ENCODE assay signal across 7 cellular contexts in genomic region chr11:115170133-115170815, GRCh38.
DNase-seq lines count a peak whose midpoint lies in the region; TF ChIP-seq lines count a peak whose summit lies in the region.

No MANE protein-coding gene starts in this region.

- H3K27ac ChIP-seq in skeletal muscle tissue (ENCODE audit: low read depth, low read length): peak overlapping the region; percentile 97

- no peak overlapping the region for H3K9ac ChIP-seq in skeletal muscle tissue (ENCODE audit: low read depth in 1 of 3, low read length in 3 of 3)

- peaks cover 19 to 34% (median 29%) of the 10 kb centered on the region in 3 donors for H3K4me1 ChIP-seq in skeletal muscle tissue (ENCODE audit: control insufficient read depth in 3 of 3, insufficient read depth in 3 of 3, low read length in 3 of 3)

- in situ Hi-C loops in GM13976 (cut with MboI; ENCODE audit: low sequenced_read_pairs, unreplicated experiment): no loop called here

- H3K36me3 ChIP-seq in skeletal muscle tissue (ENCODE audit: control insufficient read depth in 3 of 3, insufficient read depth in 3 of 3, low read length in 3 of 3) (no peaks in the 10 kb centered on the region), MG63 (no peaks in the 10 kb centered on the region)

- no peaks in the 10 kb centered on the region for H3K27me3 ChIP-seq in skeletal muscle tissue (ENCODE audit: control insufficient read depth in 3 of 3, insufficient read depth in 3 of 3, low read length in 3 of 3)
- no peaks in the 10 kb centered on the region for H3K27me3 ChIP-seq in MG63

- TF ChIP-seq CTCF in GM13976 (IDR thresholded peaks at IDR 0.05; ENCODE audit: borderline replicate concordance, control extremely low read depth, extremely low read depth, insufficient read depth, missing control alignments) (peak; percentile 53), fibroblast of the aortic adventitia (IDR thresholded peaks at IDR 0.05; ENCODE audit: insufficient read depth, low read length) (peak; percentile 60)

- DNase-seq in COLO829 (ENCODE audit: low spot score) (peak; percentile 35), GM13976 (ENCODE audit: low spot score) (peak; percentile 43), RPMI8226 (peak; percentile 58), fibroblast of the aortic adventitia (ENCODE audit: low read depth) (peak; percentile 10), GDM1 (lab: John Stamatoyannopoulos, UW) (no peak), MG63 (no peak)

- H3K9me3 ChIP-seq in skeletal muscle tissue (ENCODE audit: control insufficient read depth in 3 of 3, low read length in 3 of 3) (no peaks in the 10 kb centered on the region), MG63 (no peaks in the 10 kb centered on the region)

- no peak overlapping the region for H3K4me3 ChIP-seq in fibroblast of the aortic adventitia (ENCODE audit: low read depth, low read length)
- no peak overlapping the region for H3K4me3 ChIP-seq in skeletal muscle tissue (ENCODE audit: low read length in 3 of 3)
- H3K4me3 ChIP-seq in MG63: no peak overlapping the region

Comparison
In these comparisons a context has a peak if more than half of its experiments do, and no peak if none do; other contexts are left out.
1. DNase-seq: peak in COLO829 (single experiment), GM13976 (single experiment), RPMI8226 (single experiment) and fibroblast of the aortic adventitia (single experiment); none in GDM1 (single experiment) and MG63 (single experiment).